8 cellular contexts compared by ENCODE assay signal in the genomic region with DNA sequence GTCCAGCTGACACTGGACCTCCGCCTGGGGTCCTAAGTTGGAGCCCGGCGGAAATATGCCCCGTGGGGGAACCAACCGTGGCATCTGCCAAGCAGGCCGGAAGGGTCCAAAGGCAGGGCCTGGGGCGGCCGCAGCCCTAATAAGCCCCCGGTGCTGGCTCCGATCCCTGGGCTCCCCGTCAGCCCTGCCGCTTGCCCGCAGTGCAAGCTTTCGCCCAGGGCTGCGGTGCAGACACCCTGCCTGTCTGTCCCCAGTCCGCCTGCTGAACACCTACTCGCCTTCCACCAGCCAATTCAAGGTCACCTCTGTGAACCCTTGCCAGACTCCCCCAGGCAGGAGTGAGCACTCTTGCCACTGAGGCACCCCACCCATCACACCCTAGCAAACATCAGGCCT. TPM values are rescaled to one million over a fixed set of nuclear protein-coding genes. Genes with fewer than 3 reads are reported as not detected.
DNase-seq lines count a peak whose midpoint lies in the region; ATAC-seq and TF ChIP-seq lines count a peak whose summit lies in the region.

No MANE protein-coding gene starts in this region.

- ATAC-seq in body of pancreas: peak; percentile 2
- ATAC-seq in GM19463 (IDR thresholded peaks at IDR 0.05; ENCODE audit: unreplicated experiment): no peak
- ATAC-seq in HG03469 (IDR thresholded peaks at IDR 0.05; ENCODE audit: unreplicated experiment): no peak
- no peak for ATAC-seq in HG02759 (IDR thresholded peaks at IDR 0.05; ENCODE audit: unreplicated experiment)

- H3K36me3 ChIP-seq in body of pancreas (replicated peaks in 1 of 2; ENCODE audit: insufficient read depth in 1 of 2, low read depth in 2 of 2) (peaks cover 3 to 8% of the 10 kb centered on the region in 2 donors), kidney epithelial cell (ENCODE audit: control insufficient read depth, insufficient read depth, low read length) (peaks cover 4% of the 10 kb centered on the region), stomach (peaks cover 17 to 24% (median 22%) of the 10 kb centered on the region in 4 donors)

- H3K27me3 ChIP-seq in HL-60 (ENCODE audit: insufficient read depth, poor library complexity, severe bottlenecking) (no peaks in the 10 kb centered on the region), body of pancreas (no peaks in the 10 kb centered on the region), kidney epithelial cell (ENCODE audit: control insufficient read depth, insufficient read depth, low read length) (no peaks in the 10 kb centered on the region), stomach (no peaks in the 10 kb centered on the region)

- H3K27ac ChIP-seq in HL-60 (replicated peaks) (peak overlapping the region; percentile 48; the same call in 1 of the 2 replicates), body of pancreas (peak overlapping the region; percentile 66 to 83 (median 80)), stomach (peak overlapping the region; percentile 77 to 94 (median 92))

- WGBS in body of pancreas, 2 donors: 12% methylated on average over 17 of the region's 17 CpGs; no CpG with 5 or more reads in 1 of the 2 donors
- 32 to 42% (median 38%) methylated on average over 9 to 17 of the region's 17 CpGs for WGBS in stomach, 5 donors

- no peak for TF ChIP-seq EP300 in stomach (IDR thresholded peaks at IDR 0.05)

- TF ChIP-seq POLR2A in body of pancreas (IDR thresholded peaks at IDR 0.05): no peak
- no peak for TF ChIP-seq POLR2A in stomach (IDR thresholded peaks at IDR 0.05)

- no peaks in the 10 kb centered on the region for H3K9me3 ChIP-seq in body of pancreas
- no peaks in the 10 kb centered on the region for H3K9me3 ChIP-seq in stomach

- intact Hi-C loops in body of pancreas (cut with DNase I): loop anchor here (10.0 kb wide), 1 partner anchor 85 kb away; no protein-coding TSS in a partner anchor
- intact Hi-C loops in stomach (cut with DNase I; ENCODE audit: low total_unique reads): no loop called here

- DNase-seq in HL-60 (ENCODE audit: low read depth in 1 of 2, low spot score in 1 of 2) (no peak), body of pancreas (peak in 1 of 4 donors; percentile 14), kidney epithelial cell (ENCODE audit: low read depth) (no peak), stomach (no peak), SW 1271 (lab: John Stamatoyannopoulos, UW) (no peak)

- H3K4me3 ChIP-seq in HL-60 (replicated peaks; ENCODE audit: insufficient read depth, low read length): peak overlapping the region; percentile 78
- H3K4me3 ChIP-seq in body of pancreas: peak overlapping the region; percentile 47 to 71
- peak overlapping the region; percentile 54 for H3K4me3 ChIP-seq in kidney epithelial cell (ENCODE audit: low read depth, low read length)
- H3K4me3 ChIP-seq in stomach: peak overlapping the region; percentile 69 to 80 (median 78)

- H3K4me1 ChIP-seq in body of pancreas (peaks cover 5% of the 10 kb centered on the region), stomach (peaks cover 5 to 57% (median 37%) of the 10 kb centered on the region in 4 donors)

- TF ChIP-seq CTCF in HL-60 (IDR thresholded peaks at IDR 0.05; ENCODE audit: insufficient read depth, low read length): no peak
- no peak for TF ChIP-seq CTCF in body of pancreas (IDR thresholded peaks at IDR 0.05)
- no peak for TF ChIP-seq CTCF in kidney epithelial cell (IDR thresholded peaks at IDR 0.05; ENCODE audit: insufficient read depth, low read length, poor library complexity, severe bottlenecking)
- no peak for TF ChIP-seq CTCF in stomach (IDR thresholded peaks at IDR 0.05)

RNA-seq across cellular contexts. Expression of a gene that starts 0.5 kb away (rescaled TPM):
- 10 to 100 TPM in 1 of 2 donors, 1 to 10 TPM in 1; 8.2 to 18.9 TPM for total RNA-seq in body of pancreas
- 52.2 and 59.9 TPM in 2 replicates for total RNA-seq in kidney epithelial cell
- total RNA-seq in stomach: 100 to 1,000 TPM in 4 of 5 donors, 10 to 100 TPM in 1; 35.6 to 378 (median 145) TPM
- polyA plus RNA-seq in stomach: 100 to 1,000 TPM in 1 of 3 donors, 10 to 100 TPM in 2; 31.1 to 222 (median 60.8) TPM

RNA-seq across cellular contexts. Expression of a gene that starts 31.2 kb away (rescaled TPM):
- total RNA-seq in body of pancreas (10 to 100 TPM in 1 of 2 donors, 1 to 10 TPM in 1; 4.2 to 21.1 TPM), kidney epithelial cell (5.7 and 8.1 TPM in 2 replicates), stomach (10 to 100 TPM in 2 of 5 donors, 1 to 10 TPM in 2, not detected in 1; 1.3 to 44.0 (median 9.0) TPM)
- 1 to 10 TPM; 2.4 to 4.7 (median 4.3) TPM for polyA plus RNA-seq in stomach
